8 cellular contexts compared by ENCODE assay signal in the genomic region with DNA sequence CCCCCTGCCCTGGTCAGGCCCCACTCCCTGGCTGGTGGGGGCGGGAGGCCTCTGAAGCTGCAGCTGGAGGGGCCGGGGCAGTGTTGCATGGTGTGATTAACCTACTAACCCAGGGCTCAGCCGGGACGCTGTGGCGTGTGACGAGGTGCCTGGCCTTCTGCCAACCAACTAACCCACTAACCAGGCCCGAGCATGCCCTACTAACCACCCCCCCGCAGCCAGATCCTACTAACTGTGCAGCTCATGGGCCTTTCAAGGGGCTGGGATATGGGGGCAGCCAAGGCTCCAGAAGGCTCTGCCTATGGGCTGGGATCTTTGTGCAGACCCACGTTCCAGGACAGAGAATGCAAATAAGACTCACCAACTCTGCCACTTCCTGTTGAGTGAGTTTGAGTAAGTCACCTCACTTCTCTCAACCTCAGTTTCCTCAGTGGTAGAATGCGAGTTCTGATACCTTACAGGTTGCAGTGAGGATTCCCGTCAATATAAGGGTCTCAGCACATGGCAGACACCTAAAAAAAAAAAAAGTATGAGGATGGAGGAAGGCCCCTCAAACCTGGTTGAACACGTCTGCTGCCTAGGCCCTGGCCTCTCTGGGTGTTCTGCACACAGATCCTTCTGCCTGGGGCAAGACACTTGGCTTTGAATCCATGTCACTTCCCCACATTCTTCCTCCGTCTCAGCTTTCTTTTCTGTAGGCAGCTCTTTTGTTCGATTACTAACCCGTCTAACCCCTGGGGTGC. TPM values are rescaled to one million over a fixed set of nuclear protein-coding genes. Genes with fewer than 3 reads are reported as not detected.
DNase-seq lines count a peak whose midpoint lies in the region; ATAC-seq and TF ChIP-seq lines count a peak whose summit lies in the region.

No MANE protein-coding gene starts in this region.

- H3K27ac ChIP-seq in A673 (ENCODE audit: low read depth, low read length, poor library complexity, severe bottlenecking) (peak overlapping the region; percentile 92), thyroid gland (peak overlapping the region; percentile 94 to 98 (median 94))

- DNase-seq in A673 (ENCODE audit: low spot score) (no peak), WTC11 (ENCODE audit: low spot score) (no peak), thyroid gland (peak; percentile 17 to 25), cerebellar cortex (ENCODE audit: low spot score) (no peak)
- DNase-seq in central memory CD8-positive, alpha-beta T cell (ENCODE audit: low spot score in 2 of 2): peak; percentile 68 to 73

- peaks cover 11% of the 10 kb centered on the region; the same call in 1 of the 2 replicates for H3K36me3 Mint-ChIP-seq in WTC11
- peaks cover 36% of the 10 kb centered on the region for H3K36me3 Mint-ChIP-seq in central memory CD8-positive, alpha-beta T cell (ENCODE audit: insufficient read depth)

- H3K9me3 ChIP-seq in A673 (ENCODE audit: low read depth, low read length, poor library complexity, severe bottlenecking) (no peaks in the 10 kb centered on the region), neuron (ENCODE audit: low read length) (no peaks in the 10 kb centered on the region), thyroid gland (no peaks in the 10 kb centered on the region)

- H3K36me3 ChIP-seq in A673 (ENCODE audit: insufficient read depth, low read length, poor library complexity, severe bottlenecking) (no peaks in the 10 kb centered on the region), neuron (ENCODE audit: insufficient read depth, low read length) (peaks cover 33% of the 10 kb centered on the region), thyroid gland (no peaks in the 10 kb centered on the region)

- H3K27me3 ChIP-seq in A673 (replicated peaks; ENCODE audit: insufficient read depth, low read depth, low read length, poor library complexity): no peaks in the 10 kb centered on the region
- no peaks in the 10 kb centered on the region for H3K27me3 ChIP-seq in neuron (ENCODE audit: insufficient read depth, low read length)
- no peaks in the 10 kb centered on the region for H3K27me3 ChIP-seq in thyroid gland

- H2AFZ ChIP-seq in neuron (ENCODE audit: low read depth, low read length): no peak overlapping the region

- H3K4me1 ChIP-seq in A673 (ENCODE audit: insufficient read depth, low read length, poor library complexity, severe bottlenecking) (peaks cover 8% of the 10 kb centered on the region), neuron (ENCODE audit: insufficient read depth, low read length) (peaks cover 32% of the 10 kb centered on the region), thyroid gland (peaks cover 19 to 32% of the 10 kb centered on the region in 2 donors)

- peak overlapping the region; percentile 92; the same call in 1 of the 2 replicates for H3K27ac Mint-ChIP-seq in WTC11
- peak overlapping the region; percentile 99 for H3K27ac Mint-ChIP-seq in central memory CD8-positive, alpha-beta T cell (ENCODE audit: low read depth)

- peaks cover 50% of the 10 kb centered on the region for H3K4me1 Mint-ChIP-seq in WTC11
- peaks cover 73% of the 10 kb centered on the region for H3K4me1 Mint-ChIP-seq in central memory CD8-positive, alpha-beta T cell

- ATAC-seq in GM21825 (IDR thresholded peaks at IDR 0.05; ENCODE audit: unreplicated experiment) (peak; percentile 22), WTC11 (no peak), HG02970 (IDR thresholded peaks at IDR 0.05; ENCODE audit: low FRiP score, unreplicated experiment) (no peak)
- peak; percentile 41 for ATAC-seq in central memory CD8-positive, alpha-beta T cell (replicated peaks; ENCODE audit: extremely low read depth, poor library complexity, severe bottlenecking)

- CTCF ChIA-PET in A673 (lab: Charles Lee) (interaction anchor here (0.5 to 0.7 kb wide), 2 partner anchors 10 to 531 kb away, joined by 3 read pairs; no protein-coding TSS in a partner anchor), WTC11 (lab: Charles Lee) (interaction anchor here (0.6 to 3.3 kb wide), 2 partner anchors 11 to 188 kb away, joined by 4 to 17 read pairs; partner anchors contain the start of genes HPS4 and SRRD)

- H3K27me3 Mint-ChIP-seq in WTC11 (ENCODE audit: low read depth): no peaks in the 10 kb centered on the region
- H3K27me3 Mint-ChIP-seq in central memory CD8-positive, alpha-beta T cell: no peaks in the 10 kb centered on the region

- intact Hi-C loops in A673 (cut with micrococcal nuclease; ENCODE audit: unreplicated experiment): loop anchor here (10.0 kb wide), 1 partner anchor 1133 kb away; the partner anchor contains the start of gene MN1
- intact Hi-C loops in thyroid gland (cut with DNase I): loop anchor here (10.0 kb wide), 1 partner anchor 1133 kb away; the partner anchor contains the start of gene MN1

- H3K4me3 ChIP-seq in A673 (ENCODE audit: low read depth, low read length, poor library complexity, severe bottlenecking) (no peak overlapping the region), neuron (ENCODE audit: low read length) (peak overlapping the region; percentile 59), thyroid gland (replicated peaks in 1 of 3) (no peak overlapping the region)

- H3K9me3 Mint-ChIP-seq in WTC11: no peaks in the 10 kb centered on the region
- no peaks in the 10 kb centered on the region for H3K9me3 Mint-ChIP-seq in central memory CD8-positive, alpha-beta T cell

- TF ChIP-seq CTCF in A673 (conservative IDR thresholded peaks at IDR 0.05; ENCODE audit: low read depth, low read length) (no peak), WTC11 (IDR thresholded peaks at IDR 0.05) (no peak), thyroid gland (IDR thresholded peaks at IDR 0.05) (no peak)

- BruUV-seq in A673 (replicated peaks; lab: Mats Ljungman, UMichigan): no TSS peak

- WGBS in thyroid gland, 2 donors: 87 to 88% methylated on average over 11 to 15 of the region's 15 CpGs

- TF ChIP-seq POLR2A in thyroid gland (IDR thresholded peaks at IDR 0.05): no peak

- POLR2A ChIA-PET in A673 (lab: Charles Lee; ENCODE audit: low non-redundant PET) (no interaction called here), WTC11 (lab: Charles Lee) (interaction anchor here (0.7 to 1.0 kb wide), 2 partner anchors 188 to 1041 kb away, joined by 3 to 4 read pairs; no protein-coding TSS in a partner anchor)

- 0 out of 2 replicates have a peak overlapping the region, but pooled peaks have one; percentile 89 for H3K4me3 Mint-ChIP-seq in WTC11
- H3K4me3 Mint-ChIP-seq in central memory CD8-positive, alpha-beta T cell: peak overlapping the region; percentile 95

TF ChIP-seq in WTC11, 78 proteins besides CTCF, POLR2A, EP300 and RAD21 (continues in another document):
- TF ChIP-seq ZNF425 (CRISPR knock-in tag; conservative IDR thresholded peaks at IDR 0.05) (no peak), ZNF423 (CRISPR knock-in tag; IDR thresholded peaks at IDR 0.05) (no peak)
- TF ChIP-seq, protein P1, sequence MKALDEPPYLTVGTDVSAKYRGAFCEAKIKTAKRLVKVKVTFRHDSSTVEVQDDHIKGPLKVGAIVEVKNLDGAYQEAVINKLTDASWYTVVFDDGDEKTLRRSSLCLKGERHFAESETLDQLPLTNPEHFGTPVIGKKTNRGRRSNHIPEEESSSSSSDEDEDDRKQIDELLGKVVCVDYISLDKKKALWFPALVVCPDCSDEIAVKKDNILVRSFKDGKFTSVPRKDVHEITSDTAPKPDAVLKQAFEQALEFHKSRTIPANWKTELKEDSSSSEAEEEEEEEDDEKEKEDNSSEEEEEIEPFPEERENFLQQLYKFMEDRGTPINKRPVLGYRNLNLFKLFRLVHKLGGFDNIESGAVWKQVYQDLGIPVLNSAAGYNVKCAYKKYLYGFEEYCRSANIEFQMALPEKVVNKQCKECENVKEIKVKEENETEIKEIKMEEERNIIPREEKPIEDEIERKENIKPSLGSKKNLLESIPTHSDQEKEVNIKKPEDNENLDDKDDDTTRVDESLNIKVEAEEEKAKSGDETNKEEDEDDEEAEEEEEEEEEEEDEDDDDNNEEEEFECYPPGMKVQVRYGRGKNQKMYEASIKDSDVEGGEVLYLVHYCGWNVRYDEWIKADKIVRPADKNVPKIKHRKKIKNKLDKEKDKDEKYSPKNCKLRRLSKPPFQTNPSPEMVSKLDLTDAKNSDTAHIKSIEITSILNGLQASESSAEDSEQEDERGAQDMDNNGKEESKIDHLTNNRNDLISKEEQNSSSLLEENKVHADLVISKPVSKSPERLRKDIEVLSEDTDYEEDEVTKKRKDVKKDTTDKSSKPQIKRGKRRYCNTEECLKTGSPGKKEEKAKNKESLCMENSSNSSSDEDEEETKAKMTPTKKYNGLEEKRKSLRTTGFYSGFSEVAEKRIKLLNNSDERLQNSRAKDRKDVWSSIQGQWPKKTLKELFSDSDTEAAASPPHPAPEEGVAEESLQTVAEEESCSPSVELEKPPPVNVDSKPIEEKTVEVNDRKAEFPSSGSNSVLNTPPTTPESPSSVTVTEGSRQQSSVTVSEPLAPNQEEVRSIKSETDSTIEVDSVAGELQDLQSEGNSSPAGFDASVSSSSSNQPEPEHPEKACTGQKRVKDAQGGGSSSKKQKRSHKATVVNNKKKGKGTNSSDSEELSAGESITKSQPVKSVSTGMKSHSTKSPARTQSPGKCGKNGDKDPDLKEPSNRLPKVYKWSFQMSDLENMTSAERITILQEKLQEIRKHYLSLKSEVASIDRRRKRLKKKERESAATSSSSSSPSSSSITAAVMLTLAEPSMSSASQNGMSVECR (CRISPR knock-in tag; IDR thresholded peaks at IDR 0.05; ENCODE audit: borderline replicate concordance): no peak

RNA-seq across cellular contexts. Expression of gene MIAT, which starts 14.1 kb away (rescaled TPM):
- 6.2 and 6.8 TPM in 2 replicates for total RNA-seq in A673 (2021)
- total RNA-seq in WTC11 (2021): 50.7 to 61.6 TPM (median 58.2 TPM) in 3 replicates
- 1 to 10 TPM in 3 of 4 donors, under 1 TPM in 1; 0.67 to 2.6 (median 1.2) TPM for total RNA-seq in thyroid gland

RNA-seq across cellular contexts. Expression of gene CRYBA4, which starts 49.7 kb away (rescaled TPM):
- not detected in 2 replicates for total RNA-seq in A673 (2021)
- total RNA-seq in WTC11 (2021): 0.53 to 1.1 TPM (median 0.81 TPM) in 3 replicates
- total RNA-seq in thyroid gland: not detected

RNA-seq across cellular contexts. Expression of gene CRYBB1, which starts 53.7 kb away (rescaled TPM):
- total RNA-seq in A673 (2021) (not detected in 2 replicates), WTC11 (2021) (4.0 to 5.1 TPM (median 4.6 TPM) in 3 replicates), thyroid gland (1 to 10 TPM in 1 of 4 donors, not detected in 3; 1.0 TPM)

Comparison
In these comparisons a context has a peak if more than half of its experiments do, and no peak if none do; other contexts are left out.
1. DNase-seq: peak in central memory CD8-positive, alpha-beta T cell (2 of 2) and thyroid gland (2 of 2); none in A673 (single experiment), WTC11 (single experiment) and cerebellar cortex (single experiment).
2. ATAC-seq: peak in GM21825 (single experiment) and central memory CD8-positive, alpha-beta T cell (single experiment); none in WTC11 (single experiment) and HG02970 (single experiment).